19 cellular contexts compared by ENCODE assay signal in the genomic region with DNA sequence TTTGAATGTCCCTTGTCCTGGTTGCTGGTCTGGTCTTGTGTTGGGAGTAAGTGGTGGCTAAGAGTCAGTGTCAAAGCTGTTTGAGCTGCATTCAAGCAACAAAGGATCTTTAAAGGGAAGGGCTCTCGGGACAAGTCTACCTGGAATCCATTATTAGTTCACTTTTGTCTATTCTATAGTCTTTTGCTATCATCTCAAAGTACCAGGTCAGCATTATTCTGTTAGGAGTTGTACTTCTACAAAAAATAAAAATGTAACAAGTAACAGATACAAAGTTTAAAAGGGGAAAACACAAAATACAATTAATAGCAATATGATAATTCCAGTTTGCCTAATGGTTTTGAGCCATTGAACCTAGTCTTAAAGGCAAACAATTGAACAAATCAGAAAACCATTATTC.
DNase-seq lines count a peak whose midpoint lies in the region; ATAC-seq, FAIRE-seq and TF ChIP-seq lines count a peak whose summit lies in the region.
"Had no signal": no experiment of that assay in that cellular context is flagged by ENCODE, and none has a peak within 500 bp of the region (broad histone marks: within the 10 kb centered on the region; RNA-seq: fewer than 3 reads in every experiment).

No MANE protein-coding gene starts in this region.

- no peak for ATAC-seq in A549
- ATAC-seq in IMR-90 (ENCODE audit: low read depth): no peak
- no peak for ATAC-seq in K562
- ATAC-seq in GM18505 (IDR thresholded peaks at IDR 0.05; ENCODE audit: unreplicated experiment): no peak
- ATAC-seq: CD8-positive, alpha-beta T cell had no signal

- TF ChIP-seq POLR2A in A549 (IDR thresholded peaks at IDR 0.05; ENCODE audit: low read length) (no peak), IMR-90 (IDR thresholded peaks at IDR 0.05; ENCODE audit: low read depth, low read length) (no peak), K562 (conservative IDR thresholded peaks at IDR 0.05) (no peak), GM18505 (IDR thresholded peaks at IDR 0.05; ENCODE audit: borderline replicate concordance, extremely low read depth, insufficient read depth, insufficient read length) (no peak)

- no peaks in the 10 kb centered on the region for H3K79me1 ChIP-seq in IMR-90 (ENCODE audit: low read depth in 1 of 2, low read length in 2 of 2)

- H3K9me3 ChIP-seq in A549: no peaks in the 10 kb centered on the region
- H3K9me3 ChIP-seq in IMR-90 (ENCODE audit: control insufficient read depth, insufficient read depth, low read length): 0 out of 2 replicates have a peak, but pooled peaks cover 2% of the 10 kb centered on the region
- no peaks in the 10 kb centered on the region for H3K9me3 ChIP-seq in K562 (replicated peaks; ENCODE audit: control insufficient read depth, insufficient read depth, low read depth, low read length)
- no peaks in the 10 kb centered on the region for H3K9me3 ChIP-seq in WERI-Rb-1 (ENCODE audit: severe bottlenecking)
- H3K9me3 ChIP-seq: BLaER1 treated with 17β-estradiol and CSF1 and Interleukin-3, amounts not matched to agents 10 nM and 100 nM; Caco-2 had no signal

- no peak overlapping the region for H2AK9ac ChIP-seq in IMR-90 (replicated peaks; ENCODE audit: low read depth, low read length, poor library complexity)

- no peak overlapping the region for H3K4ac ChIP-seq in IMR-90 (ENCODE audit: low read depth, low read length)

- no peak overlapping the region for H2BK20ac ChIP-seq in IMR-90 (ENCODE audit: low read depth, low read length)

- H3K14ac ChIP-seq in IMR-90 (replicated peaks; ENCODE audit: low read depth, low read length): no peak overlapping the region

- no peak overlapping the region for H3K56ac ChIP-seq in IMR-90 (ENCODE audit: extremely low read depth, insufficient read depth, low read length)

- no peak overlapping the region for H2BK15ac ChIP-seq in IMR-90 (ENCODE audit: low read depth, low read length)

- DNase-seq in A549 (ENCODE audit: low read depth in 1 of 2, low spot score in 1 of 2) (no peak), IMR-90 (no peak), K562 (ENCODE audit: extremely low read depth in 1 of 4, low spot score in 3 of 4) (no peak), WERI-Rb-1 (no peak)
- DNase-seq: 8988T; AML-193; Caco-2; Calu3; CD4-positive, alpha-beta T cell; CD8-positive, alpha-beta T cell; DMS79 treated with DMSO at 0.1 percent for 48 hours; GF-D8 had no signal

- CTCF ChIA-PET in A549 (lab: Yijun Ruan, JAX): no interaction called here
- CTCF ChIA-PET in IMR-90 (lab: Yijun Ruan, JAX): no interaction called here
- CTCF ChIA-PET in K562 (lab: Yijun Ruan, JAX; ENCODE audit: low intra/inter-chr PET ratio): no interaction called here

- intact Hi-C loops in IMR-90 (cut with micrococcal nuclease) (no loop called here), K562 (cut with micrococcal nuclease) (no loop called here)

- WGBS in A549 (ENCODE audit: missing lambda C conversion rate): 0% methylated on average over 1 of the region's 1 CpG
- no CpG with 5 or more reads among the region's 1 CpG for WGBS in IMR-90 (ENCODE audit: extremely low coverage in 2 of 2, insufficient read length in 1 of 2), 2 experiments
- WGBS in K562 (ENCODE audit: insufficient coverage, low coverage, missing lambda C conversion rate): 0% methylated on average over 1 of the region's 1 CpG

- H3K27ac ChIP-seq in A549: no peak overlapping the region
- H3K27ac ChIP-seq in IMR-90 (ENCODE audit: insufficient read depth, low read length): no peak overlapping the region
- H3K27ac ChIP-seq in K562 (ENCODE audit: extremely low read depth, low read depth, low read length): no peak overlapping the region
- H3K27ac ChIP-seq in WERI-Rb-1: no peak overlapping the region
- H3K27ac ChIP-seq: BLaER1 treated with 17β-estradiol and CSF1 and Interleukin-3, amounts not matched to agents 10 nM and 100 nM; C4-2B had no signal

- H3K18ac ChIP-seq in IMR-90 (ENCODE audit: low read depth, low read length): no peak overlapping the region

- H4K20me1 ChIP-seq in IMR-90 (ENCODE audit: insufficient read depth, low read length): no peaks in the 10 kb centered on the region
- H4K20me1 ChIP-seq in K562 (replicated peaks; ENCODE audit: control insufficient read depth, insufficient read depth, low read length): no peaks in the 10 kb centered on the region
- H4K20me1 ChIP-seq: BLaER1 treated with 17β-estradiol and CSF1 and Interleukin-3, amounts not matched to agents 10 nM and 100 nM had no signal

- H2AFZ ChIP-seq in IMR-90 (replicated peaks; ENCODE audit: low read length, poor library complexity) (no peak overlapping the region), K562 (ENCODE audit: low read depth, low read length) (no peak overlapping the region)

- no peaks in the 10 kb centered on the region for H3K79me2 ChIP-seq in K562 (ENCODE audit: control insufficient read depth, insufficient read depth, low read length)

- H2AK5ac ChIP-seq in IMR-90 (ENCODE audit: low read depth, low read length): no peak overlapping the region

- no peak overlapping the region for H2BK120ac ChIP-seq in IMR-90 (ENCODE audit: low read depth, low read length)

- in situ Hi-C loops in IMR-90 (cut with MboI; ENCODE audit: low sequenced_read_pairs) (no loop called here), K562 (cut with MboI) (no loop called here)

- no peak overlapping the region for H4K8ac ChIP-seq in IMR-90 (ENCODE audit: low read depth in 2 of 2, low read length in 2 of 2)

- H2BK5ac ChIP-seq in IMR-90 (ENCODE audit: low read depth, low read length, poor library complexity, severe bottlenecking): no peak overlapping the region

- BruUV-seq in IMR-90 (replicated peaks; lab: Mats Ljungman, UMichigan) (no TSS peak), K562 (replicated peaks; lab: Mats Ljungman, UMichigan) (no TSS peak)

- H3K9me1 ChIP-seq in IMR-90 (ENCODE audit: insufficient read depth, low read length) (no peaks in the 10 kb centered on the region), K562 (ENCODE audit: control insufficient read depth, insufficient read depth, low read length) (no peaks in the 10 kb centered on the region)

- H3K27me3 ChIP-seq in IMR-90 (ENCODE audit: control insufficient read depth, insufficient read depth, low read length) (no peaks in the 10 kb centered on the region), K562 (ENCODE audit: control insufficient read depth in 2 of 2, insufficient read depth in 2 of 2, low read length in 2 of 2) (no peaks in the 10 kb centered on the region), WERI-Rb-1 (ENCODE audit: insufficient read depth, low read depth, severe bottlenecking) (no peaks in the 10 kb centered on the region)
- H3K27me3 ChIP-seq: BLaER1 treated with 17β-estradiol and CSF1 and Interleukin-3, amounts not matched to agents 10 nM and 100 nM had no signal

- no peak overlapping the region for H4K5ac ChIP-seq in IMR-90 (ENCODE audit: low read depth, low read length)

- H3K4me1 ChIP-seq in A549 (no peaks in the 10 kb centered on the region), IMR-90 (ENCODE audit: control insufficient read depth, insufficient read depth, low read length) (no peaks in the 10 kb centered on the region), K562 (replicated peaks in 1 of 2; ENCODE audit: control insufficient read depth in 2 of 2, insufficient read depth in 2 of 2, low read length in 2 of 2) (no peaks in the 10 kb centered on the region)
- H3K4me1 ChIP-seq: BLaER1 treated with 17β-estradiol and CSF1 and Interleukin-3, amounts not matched to agents 10 nM and 100 nM; Caco-2 had no signal

- H4K91ac ChIP-seq in IMR-90 (ENCODE audit: insufficient read depth, low read depth, low read length): no peak overlapping the region

- TF ChIP-seq CTCF in A549 (IDR thresholded peaks at IDR 0.05) (no peak), IMR-90 (conservative IDR thresholded peaks at IDR 0.05; ENCODE audit: low read depth, low read length) (no peak), K562 (IDR thresholded peaks at IDR 0.05 in 2 of 3, conservative IDR thresholded peaks at IDR 0.05 in 1 of 3; ENCODE audit: insufficient read depth in 2 of 3, low read depth in 1 of 3, low read length in 3 of 3) (no peak), WERI-Rb-1 (IDR thresholded peaks at IDR 0.05; ENCODE audit: low read depth, low read length) (no peak)

- H3K4me2 ChIP-seq in A549 (no peak overlapping the region), IMR-90 (ENCODE audit: low read depth, low read length) (no peak overlapping the region), K562 (ENCODE audit: insufficient read depth, low read length) (no peak overlapping the region)
- H3K4me2 ChIP-seq: BLaER1 treated with 17β-estradiol and CSF1 and Interleukin-3, amounts not matched to agents 10 nM and 100 nM had no signal

- TF ChIP-seq EP300 in A549 (IDR thresholded peaks at IDR 0.05) (no peak), K562 (IDR thresholded peaks at IDR 0.05; ENCODE audit: low read length) (no peak)

- TF ChIP-seq RAD21 in A549 (conservative IDR thresholded peaks at IDR 0.05 in 1 of 2, IDR thresholded peaks at IDR 0.05 in 1 of 2) (no peak), IMR-90 (IDR thresholded peaks at IDR 0.05; ENCODE audit: low read length) (no peak), K562 (CRISPR knock-in tag; conservative IDR thresholded peaks at IDR 0.05 in 1 of 2, IDR thresholded peaks at IDR 0.05 in 1 of 2) (no peak)

- dilution Hi-C loops in IMR-90 (cut with HindIII; ENCODE audit: low sequenced_read_pairs, unreplicated experiment): no loop called here

- POLR2A ChIA-PET in A549 (lab: Yijun Ruan, JAX) (no interaction called here), IMR-90 (lab: Charles Lee; ENCODE audit: unreplicated experiment) (no interaction called here), K562 (lab: Yijun Ruan, JAX) (no interaction called here)

- FAIRE-seq in A549 (lab: Jason Lieb, UNC) (no peak), K562 (lab: Jason Lieb, UNC) (no peak)
- FAIRE-seq: A204.1, G401.6, GM12891, GM18507 had no signal

- no peak overlapping the region for H3K4me3 ChIP-seq in A549
- H3K4me3 ChIP-seq in IMR-90 (ENCODE audit: insufficient read depth, low read depth, low read length): no peak overlapping the region
- H3K4me3 ChIP-seq in K562: no peak overlapping the region
- H3K4me3 ChIP-seq in WERI-Rb-1 (ENCODE audit: low read depth, low read length): no peak overlapping the region
- H3K4me3 ChIP-seq: BLaER1 treated with 17β-estradiol and CSF1 and Interleukin-3, amounts not matched to agents 10 nM and 100 nM had no signal

- no peak overlapping the region for H3K23ac ChIP-seq in IMR-90 (ENCODE audit: low read depth, low read length)

- H3K36me3 ChIP-seq in IMR-90 (ENCODE audit: control insufficient read depth, insufficient read depth, low read length) (no peaks in the 10 kb centered on the region), K562 (ENCODE audit: control insufficient read depth, insufficient read depth, low read length) (no peaks in the 10 kb centered on the region), WERI-Rb-1 (no peaks in the 10 kb centered on the region)
- H3K36me3 ChIP-seq: BLaER1 treated with 17β-estradiol and CSF1 and Interleukin-3, amounts not matched to agents 10 nM and 100 nM had no signal

- H3K9ac ChIP-seq in IMR-90 (ENCODE audit: low read depth, low read length) (no peak overlapping the region), K562 (ENCODE audit: insufficient read depth in 1 of 2, low read depth in 2 of 2, low read length in 2 of 2) (no peak overlapping the region)
- H3K9ac ChIP-seq: BLaER1 treated with 17β-estradiol and CSF1 and Interleukin-3, amounts not matched to agents 10 nM and 100 nM had no signal

TF ChIP-seq in IMR-90, 13 proteins besides CTCF, POLR2A, EP300 and RAD21 (continues in another document):
- peak; percentile 58 for TF ChIP-seq MAFK (IDR thresholded peaks at IDR 0.05; ENCODE audit: low read depth, low read length)

TF ChIP-seq in K562, 482 proteins besides CTCF, POLR2A, EP300 and RAD21 (continues in another document):
- TF ChIP-seq RAD51 (IDR thresholded peaks at IDR 0.05; ENCODE audit: borderline replicate concordance, low read depth): no peak

Comparison
In these comparisons a context has a peak if more than half of its experiments do, and no peak if none do; other contexts are left out.
1. Of the 35 proteins assayed by ChIP-seq in both K562 and A549: peak only in K562: none; only in A549: MAFK; in both: none; in neither: 34.